Comparison of ENCODE assay signal across 8 cellular contexts in the genomic region with DNA sequence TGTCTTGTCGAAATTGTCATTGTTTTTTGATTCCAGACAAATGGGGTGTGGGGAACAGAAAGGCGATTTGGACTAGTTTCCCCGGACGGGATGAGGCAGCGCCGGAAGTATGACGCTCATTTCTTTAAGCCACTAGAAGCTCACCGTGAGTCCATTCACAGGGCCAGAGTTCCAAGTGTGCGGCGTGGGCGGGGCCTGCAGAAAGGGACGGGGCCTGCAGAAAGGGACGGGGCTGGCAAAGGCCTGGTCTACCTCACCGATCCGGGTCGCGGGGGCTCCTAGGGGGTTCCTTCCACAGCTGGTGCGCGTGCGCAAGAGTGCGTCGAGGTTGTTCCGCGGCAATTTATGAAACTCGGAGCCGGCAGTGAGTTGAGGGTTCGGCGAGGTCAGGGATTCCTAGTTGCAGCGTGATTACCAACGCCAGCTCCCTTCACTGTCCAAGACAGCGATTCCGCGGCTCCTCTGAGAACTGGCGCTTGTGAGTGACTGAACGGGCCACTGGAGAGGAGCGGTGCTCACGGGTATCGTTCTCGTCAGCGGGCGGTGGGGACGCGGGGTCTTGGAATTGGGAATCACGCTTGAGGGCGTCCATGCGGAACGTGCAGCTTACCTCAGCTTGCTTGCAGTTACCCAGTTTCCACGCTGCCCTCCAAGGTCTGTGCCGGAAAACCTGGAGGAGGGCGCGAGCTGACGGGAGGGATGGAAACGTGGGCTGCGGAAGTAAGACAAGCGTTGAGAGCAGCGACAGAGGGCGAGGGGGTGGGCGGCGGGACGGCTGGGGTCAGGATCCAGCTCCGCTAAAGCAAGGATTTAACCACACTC.
DNase-seq lines count a peak whose midpoint lies in the region; ATAC-seq and TF ChIP-seq lines count a peak whose summit lies in the region.

A gene (plus strand): TSS at position 219 of the 822 bp plus-strand sequence. CDS start 5,847 bp downstream, outside the sequence.

- peak; percentile 79 for ATAC-seq in GM21723 (IDR thresholded peaks at IDR 0.05; ENCODE audit: unreplicated experiment)

- CTCF ChIA-PET in GM10248 (lab: Yijun Ruan, JAX) = interaction anchor here (1.2 to 2.5 kb wide), 3 partner anchors 27 to 171 kb away, joined by 3 to 7 read pairs (median 3); no protein-coding TSS in a partner anchor

- peak within 1 kb of the TSS; percentile 49 to 74 for H3K27ac ChIP-seq in coronary artery

- POLR2A ChIA-PET in GM10248 (lab: Yijun Ruan, JAX) = no interaction called here

- TF ChIP-seq CTCF in GM10248 (IDR thresholded peaks at IDR 0.05; ENCODE audit: control extremely low read depth, extremely low read depth, low read depth, missing control alignments) (no peak), coronary artery (IDR thresholded peaks at IDR 0.05) (no peak)

- DNase-seq in GM10248 (ENCODE audit: extremely low spot score) (peak; percentile 70), HuH-7.5 (ENCODE audit: low spot score) (peak; percentile 45), SW480 (ENCODE audit: low spot score) (peak; percentile 90), coronary artery (ENCODE audit: low spot score) (peak; percentile 90), left kidney (ENCODE audit: low read depth, low spot score) (peak; percentile 85)
- peak in 3 of 4 experiments; percentile 3 to 14 (median 11) for DNase-seq in stimulated activated CD4-positive, alpha-beta T cell treated with anti-CD3 and anti-CD28 coated beads, Interleukin-1b, Interleukin-23, amount 100 ng/mL, for 24 hours (ENCODE audit: low read depth in 4 of 4, low spot score in 1 of 4)
- no peak for DNase-seq in effector CD4-positive, alpha-beta T cell

- H3K4me3 ChIP-seq in coronary artery = peak within 1 kb of the TSS; percentile 76
